ENCODE assay signal across 8 cellular contexts in the genomic region with DNA sequence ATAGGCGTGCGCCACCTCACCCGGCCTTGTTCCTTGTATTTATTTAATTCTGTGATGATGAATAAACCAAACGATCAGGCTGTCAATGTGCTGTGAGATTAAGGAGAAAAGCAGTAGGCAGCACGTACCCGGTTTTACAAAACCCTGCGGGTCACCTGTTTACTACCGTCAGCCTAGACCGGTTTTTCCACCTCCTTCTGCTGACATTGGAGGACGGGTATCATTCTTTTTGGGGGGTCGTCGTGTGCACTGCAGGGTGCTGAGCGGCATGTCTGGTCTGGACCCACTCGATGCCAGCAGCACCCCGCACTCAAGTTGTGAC. TPM values are rescaled to one million over a fixed set of nuclear protein-coding genes. Genes with fewer than 3 reads are reported as not detected.
A peak's percentile ranks its signal among the peaks of the same experiment; 100 is the strongest.
DNase-seq lines count a peak whose midpoint lies in the region; ATAC-seq and TF ChIP-seq lines count a peak whose summit lies in the region.

No MANE protein-coding gene starts in this region.

- peaks cover 55% of the 10 kb centered on the region for H3K4me1 Mint-ChIP-seq in CD14-positive monocyte
- peaks cover 41% of the 10 kb centered on the region in 2 donors for H3K4me1 Mint-ChIP-seq in natural killer cell treated with Interleukin-12 subunit alpha and Interleukin-12 subunit beta and Interleukin-15 and Interleukin-18, amount 100 ng/mL, for 72 hours (ENCODE audit: low read depth in 2 of 2)

- H3K27me3 ChIP-seq in Loucy (ENCODE audit: insufficient read depth, low read length, poor library complexity, severe bottlenecking): peaks cover 6% of the 10 kb centered on the region

- H3K36me3 ChIP-seq in Loucy (ENCODE audit: insufficient read depth, low read length): no peaks in the 10 kb centered on the region

- H3K4me3 Mint-ChIP-seq in CD14-positive monocyte: peak overlapping the region; percentile 71 to 78
- peak overlapping the region; percentile 69 for H3K4me3 Mint-ChIP-seq in natural killer cell treated with Interleukin-12 subunit alpha and Interleukin-12 subunit beta and Interleukin-15 and Interleukin-18, amount 100 ng/mL, for 72 hours

- H4K20me1 ChIP-seq in Loucy (ENCODE audit: insufficient read depth, low read length, poor library complexity, severe bottlenecking): peaks cover 37% of the 10 kb centered on the region

- peak overlapping the region; percentile 81 for H2AFZ ChIP-seq in Loucy (ENCODE audit: low read length)

- peaks cover 32% of the 10 kb centered on the region for H3K4me1 ChIP-seq in Loucy (ENCODE audit: insufficient read depth, low read length, poor library complexity, severe bottlenecking)

- H3K27me3 Mint-ChIP-seq in CD14-positive monocyte (ENCODE audit: low read depth in 3 of 3): peaks cover 16 to 27% (median 22%) of the 10 kb centered on the region in 3 donors
- H3K27me3 Mint-ChIP-seq in natural killer cell treated with Interleukin-12 subunit alpha and Interleukin-12 subunit beta and Interleukin-15 and Interleukin-18, amount 100 ng/mL, for 72 hours: peaks cover 2 to 8% of the 10 kb centered on the region in 2 donors

- peak overlapping the region; percentile 81 for H3K27ac ChIP-seq in cingulate gyrus (ENCODE audit: low read depth, low read length)

- CTCF ChIA-PET in GM10248 (lab: Yijun Ruan, JAX): interaction anchor here (0.9 kb wide), 1 partner anchor 37 kb away, joined by 3 read pairs; no protein-coding TSS in a partner anchor

- no peak for TF ChIP-seq CTCF in CD14-positive monocyte (IDR thresholded peaks at IDR 0.05)
- no peak for TF ChIP-seq CTCF in Loucy (conservative IDR thresholded peaks at IDR 0.05; ENCODE audit: low read length)
- TF ChIP-seq CTCF in GM10248 (IDR thresholded peaks at IDR 0.05; ENCODE audit: control extremely low read depth, extremely low read depth, low read depth, missing control alignments): no peak

- peaks cover 12 to 16% of the 10 kb centered on the region in 2 donors for H3K36me3 Mint-ChIP-seq in CD14-positive monocyte
- peaks cover 5% of the 10 kb centered on the region for H3K36me3 Mint-ChIP-seq in natural killer cell treated with Interleukin-12 subunit alpha and Interleukin-12 subunit beta and Interleukin-15 and Interleukin-18, amount 100 ng/mL, for 72 hours

- peak overlapping the region; percentile 82 for H3K4me3 ChIP-seq in Loucy (ENCODE audit: low read length, poor library complexity, severe bottlenecking)

- peak overlapping the region; percentile 75 for H3K4me2 ChIP-seq in Loucy (ENCODE audit: low read depth, low read length, poor library complexity, severe bottlenecking)

- H3K9me3 ChIP-seq in Loucy (ENCODE audit: insufficient read depth, low read depth, low read length): no peaks in the 10 kb centered on the region

- no peak for DNase-seq in CD14-positive monocyte (ENCODE audit: low spot score)
- no peak for DNase-seq in natural killer cell treated with Interleukin-12 subunit alpha and Interleukin-12 subunit beta and Interleukin-15 and Interleukin-18, amount 100 ng/mL, for 72 hours (ENCODE audit: low spot score)
- no peak for DNase-seq in NCI-H2227 treated with DMSO at 0.1 percent for 48 hours (lab: John Stamatoyannopoulos, UW)
- no peak for DNase-seq in NCI-H1436 treated with DMSO at 0.1 percent for 48 hours (lab: John Stamatoyannopoulos, UW)
- DNase-seq in GM10248 (ENCODE audit: extremely low spot score): no peak

- POLR2A ChIA-PET in GM10248 (lab: Yijun Ruan, JAX): no interaction called here

- H3K79me2 ChIP-seq in Loucy (ENCODE audit: insufficient read depth, low read length): peaks cover 40% of the 10 kb centered on the region

- no peak for ATAC-seq in natural killer cell treated with Interleukin-12 subunit alpha and Interleukin-12 subunit beta and Interleukin-15 and Interleukin-18, amount 100 ng/mL, for 72 hours
- ATAC-seq in GM19455 (IDR thresholded peaks at IDR 0.05; ENCODE audit: unreplicated experiment): no peak

- peak overlapping the region; percentile 46 to 82 (median 72) for H3K27ac Mint-ChIP-seq in CD14-positive monocyte
- H3K27ac Mint-ChIP-seq in natural killer cell treated with Interleukin-12 subunit alpha and Interleukin-12 subunit beta and Interleukin-15 and Interleukin-18, amount 100 ng/mL, for 72 hours: peak overlapping the region; percentile 48 to 81

- no peaks in the 10 kb centered on the region for H3K9me2 ChIP-seq in Loucy (replicated peaks; ENCODE audit: low read depth, low read length)

- H3K9ac ChIP-seq in Loucy (ENCODE audit: low read depth, low read length, poor library complexity, severe bottlenecking): peak overlapping the region; percentile 79

- intact Hi-C loops in CD14-positive monocyte (cut with micrococcal nuclease): no loop called here

- H3F3A ChIP-seq in Loucy (ENCODE audit: low read depth): no peaks in the 10 kb centered on the region

- peaks cover 0 to 3% (median 1%) of the 10 kb centered on the region in 7 donors for H3K9me3 Mint-ChIP-seq in CD14-positive monocyte
- H3K9me3 Mint-ChIP-seq in natural killer cell treated with Interleukin-12 subunit alpha and Interleukin-12 subunit beta and Interleukin-15 and Interleukin-18, amount 100 ng/mL, for 72 hours: no peaks in the 10 kb centered on the region

RNA-seq across cellular contexts. Expression of a gene that starts 0.9 kb away (rescaled TPM):
- polyA plus RNA-seq in CD14-positive monocyte: 1 to 10 TPM; 3.3 to 4.2 TPM
- total RNA-seq in natural killer cell treated with Interleukin-12 subunit alpha and Interleukin-12 subunit beta and Interleukin-15 and Interleukin-18, amount 100 ng/mL, for 72 hours: 100 to 1,000 TPM; 233 to 282 TPM

RNA-seq across cellular contexts. Expression of a gene that starts 5.1 kb away (rescaled TPM):
- under 1 TPM; 0.95 to 0.96 TPM for polyA plus RNA-seq in CD14-positive monocyte
- total RNA-seq in natural killer cell treated with Interleukin-12 subunit alpha and Interleukin-12 subunit beta and Interleukin-15 and Interleukin-18, amount 100 ng/mL, for 72 hours: 10 to 100 TPM in 1 of 2 donors, 1 to 10 TPM in 1; 5.2 to 15.6 TPM

RNA-seq across cellular contexts. Expression of a gene that starts 22.8 kb away (rescaled TPM):
- 100 to 1,000 TPM; 211 to 232 TPM for polyA plus RNA-seq in CD14-positive monocyte
- total RNA-seq in natural killer cell treated with Interleukin-12 subunit alpha and Interleukin-12 subunit beta and Interleukin-15 and Interleukin-18, amount 100 ng/mL, for 72 hours: 10 to 100 TPM; 89.1 to 89.5 TPM

RNA-seq across cellular contexts. Expression of a gene that starts 31.7 kb away (rescaled TPM):
- polyA plus RNA-seq in CD14-positive monocyte: 1,000 to 10,000 TPM; 1,318 to 1,526 TPM
- 1,000 to 10,000 TPM in 1 of 2 donors, 100 to 1,000 TPM in 1; 757 to 1,081 TPM for total RNA-seq in natural killer cell treated with Interleukin-12 subunit alpha and Interleukin-12 subunit beta and Interleukin-15 and Interleukin-18, amount 100 ng/mL, for 72 hours

RNA-seq across cellular contexts. Expression of a gene that starts 43.5 kb away (rescaled TPM):
- not detected for polyA plus RNA-seq in CD14-positive monocyte
- total RNA-seq in natural killer cell treated with Interleukin-12 subunit alpha and Interleukin-12 subunit beta and Interleukin-15 and Interleukin-18, amount 100 ng/mL, for 72 hours: under 1 TPM; 0.05 to 0.17 TPM
